Comparison of ENCODE assay signal across 19 cellular contexts in genomic region chr4:94135701-94136100, GRCh38.
DNase-seq lines count a peak whose midpoint lies in the region; ATAC-seq and TF ChIP-seq lines count a peak whose summit lies in the region.
"Had no signal": no experiment of that assay in that cellular context is flagged by ENCODE, and none has a peak within 500 bp of the region (broad histone marks: within the 10 kb centered on the region; RNA-seq: fewer than 3 reads in every experiment).

No MANE protein-coding gene starts in this region.

- no peaks in the 10 kb centered on the region for H3K4me1 ChIP-seq in stomach
- H3K4me1 ChIP-seq: BLaER1, Caco-2 had no signal

- H3K9me3 ChIP-seq in stomach, result no peaks in the 10 kb centered on the region
- H3K9me3 ChIP-seq: BLaER1, Caco-2 had no signal

- no peak for TF ChIP-seq POLR2A in stomach (IDR thresholded peaks at IDR 0.05)

- TF ChIP-seq CTCF in choroid plexus epithelial cell (conservative IDR thresholded peaks at IDR 0.05; ENCODE audit: low read depth, low read length) (no peak), stomach (IDR thresholded peaks at IDR 0.05) (no peak)

- no peaks in the 10 kb centered on the region for H3K27me3 ChIP-seq in stomach
- H3K27me3 ChIP-seq: BLaER1 had no signal

- no peak overlapping the region for H3K27ac ChIP-seq in stomach
- H3K27ac ChIP-seq: 22Rv1, BLaER1, C4-2B had no signal

- intact Hi-C loops in stomach (cut with DNase I; ENCODE audit: low total_unique reads), result no loop called here

- no peak for TF ChIP-seq EP300 in stomach (IDR thresholded peaks at IDR 0.05)

- 65 to 81% (median 72%) methylated on average over 1 of the region's 1 CpG for WGBS in stomach, 5 donors

- H3K36me3 ChIP-seq in stomach, result no peaks in the 10 kb centered on the region
- H3K36me3 ChIP-seq: BLaER1 had no signal

- DNase-seq in DMS 273 (lab: John Stamatoyannopoulos, UW; ENCODE audit: unreplicated experiment) (peak; percentile 2), DMS 273 treated with DMSO at 0.1 percent for 48 hours (lab: John Stamatoyannopoulos, UW) (no peak), cerebellar cortex (ENCODE audit: low spot score) (peak; percentile 94), choroid plexus epithelial cell (ENCODE audit: low read depth) (peak; percentile 18), pons (ENCODE audit: low spot score) (peak; percentile 6), stomach (no peak), SHP77 (lab: John Stamatoyannopoulos, UW) (no peak)
- DNase-seq: Caco-2; CD4-positive, CD25-positive, alpha-beta regulatory T cell; CD8-positive, alpha-beta T cell; DMS53; DMS79 treated with DMSO at 0.1 percent for 48 hours; GOT3; H7; HCEC 1CT had no signal

- no peak overlapping the region for H3K4me3 ChIP-seq in choroid plexus epithelial cell (ENCODE audit: low read depth, low read length)
- H3K4me3 ChIP-seq in stomach, result no peak overlapping the region
- H3K4me3 ChIP-seq: BLaER1 had no signal

- no peak for ATAC-seq in HG03097 (IDR thresholded peaks at IDR 0.05; ENCODE audit: low FRiP score, unreplicated experiment)
- ATAC-seq: CD8-positive, alpha-beta T cell had no signal

Comparison
In these comparisons a context has a peak if more than half of its experiments do, and no peak if none do; other contexts are left out.
1. DNase-seq: peak in DMS 273 (single experiment), cerebellar cortex (single experiment), choroid plexus epithelial cell (single experiment) and pons (single experiment); none in DMS 273 treated with DMSO at 0.1 percent for 48 hours (single experiment), stomach (single experiment) and SHP77 (0 of 2).